Comparison of ENCODE assay signal across 8 cellular contexts in genomic region chr19:36113895-36114762, GRCh38. TPM values are rescaled to one million over a fixed set of nuclear protein-coding genes. Genes with fewer than 3 reads are reported as not detected.
A peak's percentile ranks its signal among the peaks of the same experiment; 100 is the strongest.
DNase-seq lines count a peak whose midpoint lies in the region; ATAC-seq, FAIRE-seq and TF ChIP-seq lines count a peak whose summit lies in the region.

No MANE protein-coding gene starts in this region.

- no peak for TF ChIP-seq POLR2A in HepG2 (IDR thresholded peaks at IDR 0.05; ENCODE audit: insufficient read depth in 1 of 2, low read depth in 2 of 2, low read length in 2 of 2)

- CTCF ChIA-PET in CD4-positive, alpha-beta memory T cell (lab: Charles Lee; ENCODE audit: partially characterized antibody), result interaction anchor here (1.3 to 4.3 kb wide), 2 partner anchors 13 to 61 kb away, joined by 3 to 21 read pairs; partner anchors contain the start of gene THAP8
- CTCF ChIA-PET in HepG2 (lab: Yijun Ruan, JAX; ENCODE audit: low intra/inter-chr PET ratio, low total read pairs), result no interaction called here

- no peaks in the 10 kb centered on the region for H3F3A ChIP-seq in GM23248 (ENCODE audit: insufficient read depth)

- peak overlapping the region; percentile 85 for H3K9ac ChIP-seq in GM23248
- peak overlapping the region; percentile 88 for H3K9ac ChIP-seq in HepG2 (ENCODE audit: insufficient read depth, low read depth, low read length)

- ATAC-seq in HepG2, result no peak
- no peak for ATAC-seq in stimulated activated naive CD8-positive, alpha-beta T cell treated with anti-CD3 and anti-CD28 coated beads, Interleukin-15, Interleukin-2, amounts not matched to agents 100 U/mL and 50 U/mL, for 24 hours

- intact Hi-C loops in CD4-positive, alpha-beta memory T cell (cut with micrococcal nuclease), result loop anchor here (2.0 to 10.0 kb wide), 3 partner anchors 119 to 1101 kb away; partner anchors contain the start of genes SDHAF1, ZNF383 and ZNF585B
- intact Hi-C loops in HepG2 (cut with micrococcal nuclease; ENCODE audit: unreplicated experiment), result loop anchor here (2.0 kb wide), 1 partner anchor 59 kb away; the partner anchor contains the start of genes THAP8 and WDR62

- peaks cover 21 to 51% (median 36%) of the 10 kb centered on the region in 4 donors for H3K4me1 Mint-ChIP-seq in CD4-positive, alpha-beta memory T cell

- FAIRE-seq in HepG2 (lab: Jason Lieb, UNC), result no peak

- BruUV-seq in HepG2 (replicated peaks; lab: Mats Ljungman, UMichigan), result TSS peak; percentile 56

- 13% methylated on average over 47 to 49 of the region's 49 CpGs for WGBS in GM23248 (ENCODE audit: low coverage in 1 of 2, low lambda C conversion rate in 2 of 2, missing lambda C conversion rate in 2 of 2), 2 experiments
- WGBS in HepG2 (ENCODE audit: low lambda C conversion rate), result 30% methylated on average over 39 of the region's 49 CpGs

- H3K9me3 ChIP-seq in CD4-positive, alpha-beta memory T cell (ENCODE audit: control insufficient read depth in 1 of 2, low read length in 2 of 2), result no peaks in the 10 kb centered on the region
- H3K9me3 ChIP-seq in GM23248 (ENCODE audit: low read depth) (no peaks in the 10 kb centered on the region), HepG2 (ENCODE audit: low read length) (no peaks in the 10 kb centered on the region)

- peaks cover 14% of the 10 kb centered on the region for H3K36me3 ChIP-seq in CD4-positive, alpha-beta memory T cell (ENCODE audit: insufficient read depth, low read length)
- peaks cover 5% of the 10 kb centered on the region; the same call in 1 of the 2 replicates for H3K36me3 ChIP-seq in GM23248 (ENCODE audit: low read depth)
- peaks cover 10 to 15% of the 10 kb centered on the region in 2 experiments; a peak in 2 of 5 replicates for H3K36me3 ChIP-seq in HepG2 (replicated peaks in 1 of 2; ENCODE audit: control insufficient read depth in 1 of 2, insufficient read depth in 2 of 2, low read length in 2 of 2)

- TF ChIP-seq RAD21 in HepG2 (CRISPR knock-in tag; IDR thresholded peaks at IDR 0.05), result no peak

- H4K20me1 ChIP-seq in GM23248 (ENCODE audit: insufficient read depth) (no peaks in the 10 kb centered on the region), HepG2 (ENCODE audit: insufficient read depth, low read length) (no peaks in the 10 kb centered on the region)

- TF ChIP-seq CTCF in cardiac fibroblast (IDR thresholded peaks at IDR 0.05; ENCODE audit: low read depth, low read length), result peak; percentile 13
- TF ChIP-seq CTCF in HepG2 (CRISPR knock-in tag; IDR thresholded peaks at IDR 0.05), result peak; percentile 23

- peaks cover 0 to 2% of the 10 kb centered on the region in 2 donors for H3K27me3 Mint-ChIP-seq in CD4-positive, alpha-beta memory T cell

- peaks cover 46% of the 10 kb centered on the region for H3K79me2 ChIP-seq in GM23248 (ENCODE audit: insufficient read depth)
- H3K79me2 ChIP-seq in HepG2 (ENCODE audit: insufficient read depth, low read length), result peaks cover 21% of the 10 kb centered on the region

- H3K9me2 ChIP-seq in GM23248 (ENCODE audit: insufficient read depth), result no peaks in the 10 kb centered on the region

- H3K4me3 Mint-ChIP-seq in CD4-positive, alpha-beta memory T cell, result peak overlapping the region; percentile 89 to 99 (median 94)

- H3K4me2 ChIP-seq in GM23248 (ENCODE audit: unreplicated experiment) (peak overlapping the region; percentile 91), HepG2 (ENCODE audit: low read depth, low read length) (peak overlapping the region; percentile 94)

- H2AFZ ChIP-seq in GM23248, result peak overlapping the region; percentile 90
- H2AFZ ChIP-seq in HepG2 (ENCODE audit: low read length), result no peak overlapping the region

- peaks cover 0 to 6% (median 0%) of the 10 kb centered on the region in 8 donors for H3K9me3 Mint-ChIP-seq in CD4-positive, alpha-beta memory T cell

- in situ Hi-C loops in GM23248 (cut with MboI) (no loop called here), HepG2 (cut with HindIII; ENCODE audit: extremely low pct_ligation_motif_present, low pct_unique_long_range_greater_than_20kb) (no loop called here)

- POLR2A ChIA-PET in CD4-positive, alpha-beta memory T cell (lab: Charles Lee; ENCODE audit: partially characterized antibody), result interaction anchor here (0.5 to 3.1 kb wide), 24 partner anchors 9 to 736 kb away, joined by 3 to 34 read pairs (median 4); partner anchors contain the start of genes ALKBH6, CAPNS1, COX6B1 and PSENEN
- POLR2A ChIA-PET in HepG2 (lab: Yijun Ruan, JAX), result interaction anchor here (0.6 to 2.3 kb wide), 19 partner anchors 11 to 375 kb away, joined by 3 to 33 read pairs (median 5); partner anchors contain the start of genes CAPNS1, SYNE4, THAP8 and ZNF146

- peaks cover 30% of the 10 kb centered on the region for H3K4me1 ChIP-seq in CD4-positive, alpha-beta memory T cell (ENCODE audit: insufficient read depth, low read length)
- H3K4me1 ChIP-seq in GM23248 (ENCODE audit: insufficient read depth) (peaks cover 7% of the 10 kb centered on the region; the same call in 1 of the 2 replicates), HepG2 (ENCODE audit: insufficient read depth, low read length) (peaks cover 37% of the 10 kb centered on the region)

- peaks cover 16 to 42% of the 10 kb centered on the region in 2 donors for H3K36me3 Mint-ChIP-seq in CD4-positive, alpha-beta memory T cell

- peak overlapping the region; percentile 80 for H3K27ac ChIP-seq in CD4-positive, alpha-beta memory T cell (ENCODE audit: low read depth, low read length)
- H3K27ac ChIP-seq in GM23248 (peak overlapping the region; percentile 66), HepG2 (ENCODE audit: extremely low read length, insufficient read depth, low read length) (peak overlapping the region; percentile 77)

- no peaks in the 10 kb centered on the region for H3K27me3 ChIP-seq in CD4-positive, alpha-beta memory T cell (ENCODE audit: insufficient read depth, low read length)
- no peaks in the 10 kb centered on the region for H3K27me3 ChIP-seq in GM23248 (replicated peaks; ENCODE audit: insufficient read depth)
- H3K27me3 ChIP-seq in HepG2 (ENCODE audit: control insufficient read depth in 1 of 2, insufficient read depth in 2 of 2, low read length in 2 of 2), result no peaks in the 10 kb centered on the region; a peak in 1 of 5 replicates

- peak overlapping the region; percentile 95 to 100 (median 98) for H3K27ac Mint-ChIP-seq in CD4-positive, alpha-beta memory T cell

- H3K4me3 ChIP-seq in CD4-positive, alpha-beta memory T cell (ENCODE audit: low read length in 2 of 2), result peak overlapping the region; percentile 75 to 99
- H3K4me3 ChIP-seq in GM23248, result peak overlapping the region; percentile 84
- H3K4me3 ChIP-seq in cardiac fibroblast (replicated peaks in 1 of 2; ENCODE audit: low read depth in 2 of 2, low read length in 2 of 2), result peak overlapping the region; percentile 92 to 97
- peak overlapping the region; percentile 72 to 93 (median 88) for H3K4me3 ChIP-seq in HepG2 (replicated peaks in 1 of 3; ENCODE audit: insufficient read depth in 1 of 3, low read depth in 2 of 3, low read length in 3 of 3)

- TF ChIP-seq EP300 in HepG2 (IDR thresholded peaks at IDR 0.05; ENCODE audit: low read depth in 2 of 2, low read length in 2 of 2) (no peak), HepG2 (CRISPR knock-in tag; IDR thresholded peaks at IDR 0.05; ENCODE audit: borderline replicate concordance) (no peak)

- peak in 2 of 5 donors; percentile 22 to 60 for DNase-seq in CD4-positive, alpha-beta memory T cell
- DNase-seq in GM23248 (peak; percentile 60), cardiac fibroblast (ENCODE audit: low read depth in 2 of 2) (peak; percentile 35 to 48), HepG2 (ENCODE audit: low spot score) (no peak), HuH-7 (ENCODE audit: low spot score) (no peak), NCI-H1048 (lab: John Stamatoyannopoulos, UW) (no peak)
- peak; percentile 25 for DNase-seq in stimulated activated naive CD8-positive, alpha-beta T cell treated with anti-CD3 and anti-CD28 coated beads, Interleukin-15, Interleukin-2, amounts not matched to agents 100 U/mL and 50 U/mL, for 24 hours

RNA-seq across cellular contexts. Expression of gene POLR2I, which starts 0.5 kb away (rescaled TPM):
- total RNA-seq in CD4-positive, alpha-beta memory T cell, result 10 to 100 TPM; 52.4 to 55.0 TPM
- polyA plus RNA-seq in CD4-positive, alpha-beta memory T cell, result 100 to 1,000 TPM; 146 to 163 TPM
- total RNA-seq in GM23248 (2014; rRNA removed; shearing (Covaris generic)), result 44.1 and 44.4 TPM in 2 replicates
- 130 and 143 TPM in 2 replicates for polyA plus RNA-seq in GM23248 (2016; fragmentation: Nextera tagmentation; extraction: Ambion mirVana)
- polyA plus RNA-seq in PFSK-1 (2012; ENCODE audit: insufficient read length, low read depth), result 267 TPM
- total RNA-seq in HepG2 (2016; rRNA removed; fragmentation: Illumina TruSeq; extraction: Trizol), result 101 and 104 TPM in 2 replicates
- 200 and 257 TPM in 2 replicates for total RNA-seq in HepG2 (2016; cell fraction: cytosol; rRNA removed; fragmentation: Illumina TruSeq; extraction: Trizol; ENCODE audit: low read depth)
- 89.2 and 111 TPM in 2 replicates for total RNA-seq in HepG2 (2016; cell fraction: insoluble cytoplasmic fraction; rRNA removed; fragmentation: Illumina TruSeq; extraction: Trizol)
- total RNA-seq in HepG2 (2016; cell fraction: membrane; rRNA removed; fragmentation: Illumina TruSeq; extraction: Trizol), result 150 and 193 TPM in 2 replicates
- total RNA-seq in HepG2 (2016; cell fraction: nucleus; rRNA removed; fragmentation: Illumina TruSeq; extraction: Trizol), result 28.9 and 41.0 TPM in 2 replicates
- polyA plus RNA-seq in HepG2 (2011; rRNA removed), result 40.5 and 41.1 TPM in 2 replicates
- polyA plus RNA-seq in HepG2 (2011; cell fraction: cytosol; rRNA removed), result 43.3 and 68.7 TPM in 2 replicates
- polyA plus RNA-seq in HepG2 (2011; cell fraction: nucleus; rRNA removed), result 35.8 and 39.5 TPM in 2 replicates
- polyA plus RNA-seq in HepG2 (2012), result 54.5 and 79.4 TPM in 2 replicates
- 272 and 302 TPM in 2 replicates for polyA plus RNA-seq in HepG2 (2016; cell fraction: cytosol; fragmentation: Illumina TruSeq; extraction: Trizol; ENCODE audit: low read depth)
- polyA plus RNA-seq in HepG2 (2016; cell fraction: insoluble cytoplasmic fraction; fragmentation: Illumina TruSeq; extraction: Trizol; ENCODE audit: low read depth), result 78.5 and 105 TPM in 2 replicates
- 180 and 196 TPM in 2 replicates for polyA plus RNA-seq in HepG2 (2016; cell fraction: membrane; fragmentation: Illumina TruSeq; extraction: Trizol; ENCODE audit: low read depth)
- 49.3 and 68.2 TPM in 2 replicates for polyA plus RNA-seq in HepG2 (2016; cell fraction: nucleus; fragmentation: Illumina TruSeq; extraction: Trizol; ENCODE audit: insufficient read depth, low read depth)
- 92.6 and 139 TPM in 2 replicates for polyA minus RNA-seq in HepG2 (2011; rRNA and poly(A)+ RNA removed; ENCODE audit: low replicate concordance)
- polyA minus RNA-seq in HepG2 (2011; cell fraction: cytosol; rRNA and poly(A)+ RNA removed), result 36.7 and 69.3 TPM in 2 replicates
- polyA minus RNA-seq in HepG2 (2011; cell fraction: nucleus; rRNA and poly(A)+ RNA removed), result 18.0 and 26.0 TPM in 2 replicates

RNA-seq across cellular contexts. Expression of gene TBCB, which starts 1.1 kb away (rescaled TPM):
- total RNA-seq in CD4-positive, alpha-beta memory T cell, result 100 to 1,000 TPM; 148 TPM
- polyA plus RNA-seq in CD4-positive, alpha-beta memory T cell, result 100 to 1,000 TPM; 256 to 308 TPM
- total RNA-seq in GM23248 (2014; rRNA removed; shearing (Covaris generic)), result 221 and 304 TPM in 2 replicates
- polyA plus RNA-seq in GM23248 (2016; fragmentation: Nextera tagmentation; extraction: Ambion mirVana) (279 and 292 TPM in 2 replicates), HepG2 (2011; rRNA removed) (245 and 276 TPM in 2 replicates)
- polyA plus RNA-seq in PFSK-1 (2012; ENCODE audit: insufficient read length, low read depth), result 331 TPM
- total RNA-seq in HepG2 (2016; rRNA removed; fragmentation: Illumina TruSeq; extraction: Trizol), result 271 and 302 TPM in 2 replicates
- 111 and 137 TPM in 2 replicates for total RNA-seq in HepG2 (2016; cell fraction: cytosol; rRNA removed; fragmentation: Illumina TruSeq; extraction: Trizol; ENCODE audit: low read depth)
- total RNA-seq in HepG2 (2016; cell fraction: insoluble cytoplasmic fraction; rRNA removed; fragmentation: Illumina TruSeq; extraction: Trizol), result 287 and 330 TPM in 2 replicates
- 147 and 172 TPM in 2 replicates for total RNA-seq in HepG2 (2016; cell fraction: membrane; rRNA removed; fragmentation: Illumina TruSeq; extraction: Trizol)
- total RNA-seq in HepG2 (2016; cell fraction: nucleus; rRNA removed; fragmentation: Illumina TruSeq; extraction: Trizol), result 88.1 and 109 TPM in 2 replicates
- polyA plus RNA-seq in HepG2 (2011; cell fraction: cytosol; rRNA removed), result 268 and 334 TPM in 2 replicates
- 216 and 224 TPM in 2 replicates for polyA plus RNA-seq in HepG2 (2011; cell fraction: nucleus; rRNA removed)
- polyA plus RNA-seq in HepG2 (2012), result 194 and 206 TPM in 2 replicates
- 122 and 132 TPM in 2 replicates for polyA plus RNA-seq in HepG2 (2016; cell fraction: cytosol; fragmentation: Illumina TruSeq; extraction: Trizol; ENCODE audit: low read depth)
- 315 and 344 TPM in 2 replicates for polyA plus RNA-seq in HepG2 (2016; cell fraction: insoluble cytoplasmic fraction; fragmentation: Illumina TruSeq; extraction: Trizol; ENCODE audit: low read depth)
- polyA plus RNA-seq in HepG2 (2016; cell fraction: membrane; fragmentation: Illumina TruSeq; extraction: Trizol; ENCODE audit: low read depth), result 131 and 152 TPM in 2 replicates
- polyA plus RNA-seq in HepG2 (2016; cell fraction: nucleus; fragmentation: Illumina TruSeq; extraction: Trizol; ENCODE audit: insufficient read depth, low read depth), result 199 and 208 TPM in 2 replicates
- polyA minus RNA-seq in HepG2 (2011; rRNA and poly(A)+ RNA removed; ENCODE audit: low replicate concordance), result 123 and 179 TPM in 2 replicates
- 73.9 and 84.3 TPM in 2 replicates for polyA minus RNA-seq in HepG2 (2011; cell fraction: cytosol; rRNA and poly(A)+ RNA removed)
- 23.3 and 34.8 TPM in 2 replicates for polyA minus RNA-seq in HepG2 (2011; cell fraction: nucleus; rRNA and poly(A)+ RNA removed)

RNA-seq across cellular contexts. Expression of gene OVOL3, which starts 3.2 kb away (rescaled TPM):
- not detected for total RNA-seq in CD4-positive, alpha-beta memory T cell
- not detected for polyA plus RNA-seq in CD4-positive, alpha-beta memory T cell
- not detected in 2 replicates for total RNA-seq in GM23248 (2014; rRNA removed; shearing (Covaris generic))
- not detected in 2 replicates for polyA plus RNA-seq in GM23248 (2016; fragmentation: Nextera tagmentation; extraction: Ambion mirVana)
- 0.56 TPM for polyA plus RNA-seq in PFSK-1 (2012; ENCODE audit: insufficient read length, low read depth)
- total RNA-seq in HepG2 (2016; rRNA removed; fragmentation: Illumina TruSeq; extraction: Trizol), result not detected in 2 replicates
- not detected in 2 replicates for total RNA-seq in HepG2 (2016; cell fraction: cytosol; rRNA removed; fragmentation: Illumina TruSeq; extraction: Trizol; ENCODE audit: low read depth)
- not detected in 2 replicates for total RNA-seq in HepG2 (2016; cell fraction: insoluble cytoplasmic fraction; rRNA removed; fragmentation: Illumina TruSeq; extraction: Trizol)
- total RNA-seq in HepG2 (2016; cell fraction: membrane; rRNA removed; fragmentation: Illumina TruSeq; extraction: Trizol), result not detected in 2 replicates
- not detected in 2 replicates for total RNA-seq in HepG2 (2016; cell fraction: nucleus; rRNA removed; fragmentation: Illumina TruSeq; extraction: Trizol)
- polyA plus RNA-seq in HepG2 (2011; rRNA removed), result not detected in 2 replicates
- polyA plus RNA-seq in HepG2 (2011; cell fraction: cytosol; rRNA removed), result 0.09 TPM in 1 of 2 replicates, not detected in the other
- polyA plus RNA-seq in HepG2 (2011; cell fraction: nucleus; rRNA removed), result not detected in 2 replicates
- not detected in 2 replicates for polyA plus RNA-seq in HepG2 (2012)
- polyA plus RNA-seq in HepG2 (2016; cell fraction: cytosol; fragmentation: Illumina TruSeq; extraction: Trizol; ENCODE audit: low read depth), result not detected in 2 replicates
- not detected in 2 replicates for polyA plus RNA-seq in HepG2 (2016; cell fraction: insoluble cytoplasmic fraction; fragmentation: Illumina TruSeq; extraction: Trizol; ENCODE audit: low read depth)
- not detected in 2 replicates for polyA plus RNA-seq in HepG2 (2016; cell fraction: membrane; fragmentation: Illumina TruSeq; extraction: Trizol; ENCODE audit: low read depth)
- polyA plus RNA-seq in HepG2 (2016; cell fraction: nucleus; fragmentation: Illumina TruSeq; extraction: Trizol; ENCODE audit: insufficient read depth, low read depth), result not detected in 2 replicates
- polyA minus RNA-seq in HepG2 (2011; rRNA and poly(A)+ RNA removed; ENCODE audit: low replicate concordance), result not detected in 2 replicates
- polyA minus RNA-seq in HepG2 (2011; cell fraction: cytosol; rRNA and poly(A)+ RNA removed), result not detected in 2 replicates
- not detected in 2 replicates for polyA minus RNA-seq in HepG2 (2011; cell fraction: nucleus; rRNA and poly(A)+ RNA removed)

RNA-seq across cellular contexts. Expression of gene CAPNS1, which starts 25.7 kb away (rescaled TPM):
- 100 to 1,000 TPM; 255 to 259 TPM for total RNA-seq in CD4-positive, alpha-beta memory T cell
- 100 to 1,000 TPM; 123 to 184 TPM for polyA plus RNA-seq in CD4-positive, alpha-beta memory T cell
- total RNA-seq in GM23248 (2014; rRNA removed; shearing (Covaris generic)), result 540 and 588 TPM in 2 replicates
- polyA plus RNA-seq in GM23248 (2016; fragmentation: Nextera tagmentation; extraction: Ambion mirVana) (344 and 353 TPM in 2 replicates), HepG2 (2011; rRNA removed) (526 and 533 TPM in 2 replicates)
- 461 TPM for polyA plus RNA-seq in PFSK-1 (2012; ENCODE audit: insufficient read length, low read depth)
- total RNA-seq in HepG2 (2016; rRNA removed; fragmentation: Illumina TruSeq; extraction: Trizol), result 280 and 322 TPM in 2 replicates
- total RNA-seq in HepG2 (2016; cell fraction: cytosol; rRNA removed; fragmentation: Illumina TruSeq; extraction: Trizol; ENCODE audit: low read depth), result 123 and 145 TPM in 2 replicates
- total RNA-seq in HepG2 (2016; cell fraction: insoluble cytoplasmic fraction; rRNA removed; fragmentation: Illumina TruSeq; extraction: Trizol), result 261 and 342 TPM in 2 replicates
- total RNA-seq in HepG2 (2016; cell fraction: membrane; rRNA removed; fragmentation: Illumina TruSeq; extraction: Trizol), result 152 and 172 TPM in 2 replicates
- total RNA-seq in HepG2 (2016; cell fraction: nucleus; rRNA removed; fragmentation: Illumina TruSeq; extraction: Trizol), result 96.9 and 104 TPM in 2 replicates
- 204 and 262 TPM in 2 replicates for polyA plus RNA-seq in HepG2 (2011; cell fraction: cytosol; rRNA removed)
- 119 and 132 TPM in 2 replicates for polyA plus RNA-seq in HepG2 (2011; cell fraction: nucleus; rRNA removed)
- polyA plus RNA-seq in HepG2 (2012), result 299 and 302 TPM in 2 replicates
- 206 and 217 TPM in 2 replicates for polyA plus RNA-seq in HepG2 (2016; cell fraction: cytosol; fragmentation: Illumina TruSeq; extraction: Trizol; ENCODE audit: low read depth)
- polyA plus RNA-seq in HepG2 (2016; cell fraction: insoluble cytoplasmic fraction; fragmentation: Illumina TruSeq; extraction: Trizol; ENCODE audit: low read depth), result 455 and 533 TPM in 2 replicates
- polyA plus RNA-seq in HepG2 (2016; cell fraction: membrane; fragmentation: Illumina TruSeq; extraction: Trizol; ENCODE audit: low read depth), result 241 and 270 TPM in 2 replicates
- polyA plus RNA-seq in HepG2 (2016; cell fraction: nucleus; fragmentation: Illumina TruSeq; extraction: Trizol; ENCODE audit: insufficient read depth, low read depth), result 326 and 330 TPM in 2 replicates
- polyA minus RNA-seq in HepG2 (2011; rRNA and poly(A)+ RNA removed; ENCODE audit: low replicate concordance), result 458 and 714 TPM in 2 replicates
- 195 and 198 TPM in 2 replicates for polyA minus RNA-seq in HepG2 (2011; cell fraction: cytosol; rRNA and poly(A)+ RNA removed)
- polyA minus RNA-seq in HepG2 (2011; cell fraction: nucleus; rRNA and poly(A)+ RNA removed), result 43.9 and 66.4 TPM in 2 replicates

RNA-seq across cellular contexts. Expression of gene COX7A1, which starts 38.1 kb away (rescaled TPM):
- not detected for total RNA-seq in CD4-positive, alpha-beta memory T cell
- not detected for polyA plus RNA-seq in CD4-positive, alpha-beta memory T cell
- total RNA-seq in GM23248 (2014; rRNA removed; shearing (Covaris generic)), result 8.4 and 9.2 TPM in 2 replicates
- 93.2 and 95.6 TPM in 2 replicates for polyA plus RNA-seq in GM23248 (2016; fragmentation: Nextera tagmentation; extraction: Ambion mirVana)
- polyA plus RNA-seq in PFSK-1 (2012; ENCODE audit: insufficient read length, low read depth), result not detected
- total RNA-seq in HepG2 (2016; rRNA removed; fragmentation: Illumina TruSeq; extraction: Trizol), result not detected in 2 replicates
- not detected in 2 replicates for total RNA-seq in HepG2 (2016; cell fraction: cytosol; rRNA removed; fragmentation: Illumina TruSeq; extraction: Trizol; ENCODE audit: low read depth)
- not detected in 2 replicates for total RNA-seq in HepG2 (2016; cell fraction: insoluble cytoplasmic fraction; rRNA removed; fragmentation: Illumina TruSeq; extraction: Trizol)
- total RNA-seq in HepG2 (2016; cell fraction: membrane; rRNA removed; fragmentation: Illumina TruSeq; extraction: Trizol), result not detected in 2 replicates
- total RNA-seq in HepG2 (2016; cell fraction: nucleus; rRNA removed; fragmentation: Illumina TruSeq; extraction: Trizol), result not detected in 2 replicates
- not detected in 2 replicates for polyA plus RNA-seq in HepG2 (2011; rRNA removed)
- polyA plus RNA-seq in HepG2 (2011; cell fraction: cytosol; rRNA removed), result not detected in 2 replicates
- not detected in 2 replicates for polyA plus RNA-seq in HepG2 (2011; cell fraction: nucleus; rRNA removed)
- not detected in 2 replicates for polyA plus RNA-seq in HepG2 (2012)
- polyA plus RNA-seq in HepG2 (2016; cell fraction: cytosol; fragmentation: Illumina TruSeq; extraction: Trizol; ENCODE audit: low read depth), result not detected in 2 replicates
- not detected in 2 replicates for polyA plus RNA-seq in HepG2 (2016; cell fraction: insoluble cytoplasmic fraction; fragmentation: Illumina TruSeq; extraction: Trizol; ENCODE audit: low read depth)
- not detected in 2 replicates for polyA plus RNA-seq in HepG2 (2016; cell fraction: membrane; fragmentation: Illumina TruSeq; extraction: Trizol; ENCODE audit: low read depth)
- polyA plus RNA-seq in HepG2 (2016; cell fraction: nucleus; fragmentation: Illumina TruSeq; extraction: Trizol; ENCODE audit: insufficient read depth, low read depth), result not detected in 2 replicates
- not detected in 2 replicates for polyA minus RNA-seq in HepG2 (2011; rRNA and poly(A)+ RNA removed; ENCODE audit: low replicate concordance)
- not detected in 2 replicates for polyA minus RNA-seq in HepG2 (2011; cell fraction: cytosol; rRNA and poly(A)+ RNA removed)
- not detected in 2 replicates for polyA minus RNA-seq in HepG2 (2011; cell fraction: nucleus; rRNA and poly(A)+ RNA removed)

Comparison
In these comparisons a context has a peak if more than half of its experiments do, and no peak if none do; other contexts are left out.
1. DNase-seq: peak in GM23248 (single experiment), cardiac fibroblast (2 of 2) and stimulated activated naive CD8-positive, alpha-beta T cell treated with anti-CD3 and anti-CD28 coated beads, Interleukin-15, Interleukin-2, amounts not matched to agents 100 U/mL and 50 U/mL, for 24 hours (single experiment); none in HepG2 (single experiment), HuH-7 (single experiment) and NCI-H1048 (single experiment).
2. Peak in every context shown above with its lines, with median percentiles within 50 percentile points of each other: H3K27ac ChIP-seq and H3K4me3 ChIP-seq.